2 cellular contexts compared by ENCODE assay signal in the genomic region with DNA sequence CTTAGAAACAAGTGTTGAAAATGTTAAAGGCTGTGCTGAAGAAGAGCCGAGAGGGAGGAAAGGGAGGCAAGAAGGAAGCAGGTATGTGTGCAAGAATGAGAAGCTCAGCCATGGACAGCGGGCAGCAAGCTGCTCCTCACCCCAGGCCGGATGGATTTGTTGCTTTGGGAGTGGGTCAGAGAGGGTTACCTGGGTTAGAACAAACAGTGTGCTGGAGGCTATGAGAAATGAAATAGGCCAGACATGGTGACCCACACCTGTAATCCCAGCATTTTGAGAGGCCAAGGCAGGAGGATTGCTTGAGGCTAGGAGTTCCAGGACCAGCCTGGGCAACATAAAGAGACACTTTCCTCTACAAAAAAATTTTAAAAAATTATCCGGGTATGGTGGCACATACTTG.
TF ChIP-seq lines count a peak whose summit lies in the region.

No MANE protein-coding gene starts in this region.

TF ChIP-seq in SK-N-SH, 30 proteins besides CTCF, POLR2A, EP300 and RAD21 (continued from another document):
- TF ChIP-seq, protein P1, sequence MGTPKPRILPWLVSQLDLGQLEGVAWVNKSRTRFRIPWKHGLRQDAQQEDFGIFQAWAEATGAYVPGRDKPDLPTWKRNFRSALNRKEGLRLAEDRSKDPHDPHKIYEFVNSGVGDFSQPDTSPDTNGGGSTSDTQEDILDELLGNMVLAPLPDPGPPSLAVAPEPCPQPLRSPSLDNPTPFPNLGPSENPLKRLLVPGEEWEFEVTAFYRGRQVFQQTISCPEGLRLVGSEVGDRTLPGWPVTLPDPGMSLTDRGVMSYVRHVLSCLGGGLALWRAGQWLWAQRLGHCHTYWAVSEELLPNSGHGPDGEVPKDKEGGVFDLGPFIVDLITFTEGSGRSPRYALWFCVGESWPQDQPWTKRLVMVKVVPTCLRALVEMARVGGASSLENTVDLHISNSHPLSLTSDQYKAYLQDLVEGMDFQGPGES (IDR thresholded peaks at IDR 0.05; ENCODE audit: low read depth, low read length): no peak
- TF ChIP-seq, protein P2, sequence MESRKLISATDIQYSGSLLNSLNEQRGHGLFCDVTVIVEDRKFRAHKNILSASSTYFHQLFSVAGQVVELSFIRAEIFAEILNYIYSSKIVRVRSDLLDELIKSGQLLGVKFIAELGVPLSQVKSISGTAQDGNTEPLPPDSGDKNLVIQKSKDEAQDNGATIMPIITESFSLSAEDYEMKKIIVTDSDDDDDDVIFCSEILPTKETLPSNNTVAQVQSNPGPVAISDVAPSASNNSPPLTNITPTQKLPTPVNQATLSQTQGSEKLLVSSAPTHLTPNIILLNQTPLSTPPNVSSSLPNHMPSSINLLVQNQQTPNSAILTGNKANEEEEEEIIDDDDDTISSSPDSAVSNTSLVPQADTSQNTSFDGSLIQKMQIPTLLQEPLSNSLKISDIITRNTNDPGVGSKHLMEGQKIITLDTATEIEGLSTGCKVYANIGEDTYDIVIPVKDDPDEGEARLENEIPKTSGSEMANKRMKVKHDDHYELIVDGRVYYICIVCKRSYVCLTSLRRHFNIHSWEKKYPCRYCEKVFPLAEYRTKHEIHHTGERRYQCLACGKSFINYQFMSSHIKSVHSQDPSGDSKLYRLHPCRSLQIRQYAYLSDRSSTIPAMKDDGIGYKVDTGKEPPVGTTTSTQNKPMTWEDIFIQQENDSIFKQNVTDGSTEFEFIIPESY (IDR thresholded peaks at IDR 0.05; ENCODE audit: borderline replicate concordance, low read depth): no peak
- TF ChIP-seq, protein P3, sequence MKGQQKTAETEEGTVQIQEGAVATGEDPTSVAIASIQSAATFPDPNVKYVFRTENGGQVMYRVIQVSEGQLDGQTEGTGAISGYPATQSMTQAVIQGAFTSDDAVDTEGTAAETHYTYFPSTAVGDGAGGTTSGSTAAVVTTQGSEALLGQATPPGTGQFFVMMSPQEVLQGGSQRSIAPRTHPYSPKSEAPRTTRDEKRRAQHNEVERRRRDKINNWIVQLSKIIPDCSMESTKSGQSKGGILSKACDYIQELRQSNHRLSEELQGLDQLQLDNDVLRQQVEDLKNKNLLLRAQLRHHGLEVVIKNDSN (IDR thresholded peaks at IDR 0.05; ENCODE audit: borderline replicate concordance, low read depth): no peak
- TF ChIP-seq POLR2AphosphoS5 (IDR thresholded peaks at IDR 0.05; ENCODE audit: low read depth, low read length): no peak
- TF ChIP-seq TCF12 (IDR thresholded peaks at IDR 0.05): no peak
- TF ChIP-seq, protein P4, sequence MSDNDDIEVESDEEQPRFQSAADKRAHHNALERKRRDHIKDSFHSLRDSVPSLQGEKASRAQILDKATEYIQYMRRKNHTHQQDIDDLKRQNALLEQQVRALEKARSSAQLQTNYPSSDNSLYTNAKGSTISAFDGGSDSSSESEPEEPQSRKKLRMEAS (IDR thresholded peaks at IDR 0.05; ENCODE audit: low read depth): no peak
- TF ChIP-seq ELF1 (IDR thresholded peaks at IDR 0.05): no peak
- TF ChIP-seq GATA2 (CRISPR knock-in tag; IDR thresholded peaks at IDR 0.05): no peak
- no peak for TF ChIP-seq RCOR1 (IDR thresholded peaks at IDR 0.05; ENCODE audit: low read length)
- no peak for TF ChIP-seq GABPA (IDR thresholded peaks at IDR 0.05; ENCODE audit: low read depth)
- TF ChIP-seq NFIC (IDR thresholded peaks at IDR 0.05; ENCODE audit: borderline replicate concordance): no peak
- TF ChIP-seq CHD2 (IDR thresholded peaks at IDR 0.05; ENCODE audit: low read length, partially characterized antibody): no peak
- no peak for TF ChIP-seq JUND (IDR thresholded peaks at IDR 0.05)

TF ChIP-seq in SK-N-SH treated with all-trans-retinoic acid at 6 μM for 48 hours, 23 proteins besides CTCF, POLR2A, EP300 and RAD21 (continued from another document):
- TF ChIP-seq, protein P5, sequence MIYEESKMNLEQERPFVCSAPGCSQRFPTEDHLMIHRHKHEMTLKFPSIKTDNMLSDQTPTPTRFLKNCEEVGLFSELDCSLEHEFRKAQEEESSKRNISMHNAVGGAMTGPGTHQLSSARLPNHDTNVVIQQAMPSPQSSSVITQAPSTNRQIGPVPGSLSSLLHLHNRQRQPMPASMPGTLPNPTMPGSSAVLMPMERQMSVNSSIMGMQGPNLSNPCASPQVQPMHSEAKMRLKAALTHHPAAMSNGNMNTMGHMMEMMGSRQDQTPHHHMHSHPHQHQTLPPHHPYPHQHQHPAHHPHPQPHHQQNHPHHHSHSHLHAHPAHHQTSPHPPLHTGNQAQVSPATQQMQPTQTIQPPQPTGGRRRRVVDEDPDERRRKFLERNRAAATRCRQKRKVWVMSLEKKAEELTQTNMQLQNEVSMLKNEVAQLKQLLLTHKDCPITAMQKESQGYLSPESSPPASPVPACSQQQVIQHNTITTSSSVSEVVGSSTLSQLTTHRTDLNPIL (CRISPR knock-in tag; IDR thresholded peaks at IDR 0.05; ENCODE audit: low read depth): no peak
- no peak for TF ChIP-seq ISL1 (CRISPR knock-in tag; IDR thresholded peaks at IDR 0.05)
- TF ChIP-seq, protein P6, sequence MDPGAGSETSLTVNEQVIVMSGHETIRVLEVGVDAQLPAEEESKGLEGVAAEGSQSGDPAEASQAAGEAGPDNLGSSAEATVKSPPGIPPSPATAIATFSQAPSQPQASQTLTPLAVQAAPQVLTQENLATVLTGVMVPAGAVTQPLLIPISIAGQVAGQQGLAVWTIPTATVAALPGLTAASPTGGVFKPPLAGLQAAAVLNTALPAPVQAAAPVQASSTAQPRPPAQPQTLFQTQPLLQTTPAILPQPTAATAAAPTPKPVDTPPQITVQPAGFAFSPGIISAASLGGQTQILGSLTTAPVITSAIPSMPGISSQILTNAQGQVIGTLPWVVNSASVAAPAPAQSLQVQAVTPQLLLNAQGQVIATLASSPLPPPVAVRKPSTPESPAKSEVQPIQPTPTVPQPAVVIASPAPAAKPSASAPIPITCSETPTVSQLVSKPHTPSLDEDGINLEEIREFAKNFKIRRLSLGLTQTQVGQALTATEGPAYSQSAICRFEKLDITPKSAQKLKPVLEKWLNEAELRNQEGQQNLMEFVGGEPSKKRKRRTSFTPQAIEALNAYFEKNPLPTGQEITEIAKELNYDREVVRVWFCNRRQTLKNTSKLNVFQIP (CRISPR knock-in tag; IDR thresholded peaks at IDR 0.05; ENCODE audit: borderline replicate concordance, low read depth): no peak
- no peak for TF ChIP-seq SNAI2 (CRISPR knock-in tag; IDR thresholded peaks at IDR 0.05)
- TF ChIP-seq TOX (CRISPR knock-in tag; IDR thresholded peaks at IDR 0.05; ENCODE audit: borderline replicate concordance): no peak
- TF ChIP-seq ZNF565 (CRISPR knock-in tag; conservative IDR thresholded peaks at IDR 0.05; ENCODE audit: low read depth): no peak
- TF ChIP-seq PPARA (CRISPR knock-in tag; IDR thresholded peaks at IDR 0.05; ENCODE audit: borderline replicate concordance): no peak
